ENCODE assay signal across 36 cellular contexts in genomic region chr2:139230881-139231280, GRCh38.
"Had no signal": no experiment of that assay in that cellular context is flagged by ENCODE, and none has a peak within 500 bp of the region (broad histone marks: within the 10 kb centered on the region; RNA-seq: fewer than 3 reads in every experiment).

No MANE protein-coding gene starts in this region.

- H3K9ac ChIP-seq: KMS-11 had no signal

- H3K4me2 ChIP-seq: KMS-11 had no signal

- H3K36me3 ChIP-seq: MG63 had no signal

- H3K4me3 ChIP-seq: MG63 had no signal

- DNase-seq: Karpas-422, Kasumi-1, MG63, MM.1S, MV-4-11, NCI-H1048, NCI-H1092, NCI-H1092 treated with DMSO at 0.1 percent for 48 hours, NCI-H1105, NCI-H1105 treated with DMSO at 0.1 percent for 48 hours, NCI-H1417, NCI-H1417 treated with DMSO at 0.1 percent for 48 hours, NCI-H1436, NCI-H1436 treated with DMSO at 0.1 percent for 48 hours, NCI-H146, NCI-H1694, NCI-H1694 treated with DMSO at 0.1 percent for 48 hours, NCI-H187, NCI-H187 treated with DMSO at 0.1 percent for 48 hours, NCI-H1930, NCI-H2029, NCI-H2029 treated with DMSO at 0.1 percent for 48 hours, NCI-H2081, NCI-H2081 treated with DMSO at 0.1 percent for 48 hours, NCI-H2107, NCI-H2171, NCI-H2171 treated with DMSO at 0.1 percent for 48 hours, NCI-H2227 treated with DMSO at 0.1 percent for 48 hours, NCI-H226, NCI-H345, NCI-H446, NCI-H446 treated with DMSO at 0.1 percent for 48 hours, NCI-H510A, NCI-H510A treated with DMSO at 0.1 percent for 48 hours, NCI-H524 had no signal

- H3K27me3 ChIP-seq: MG63 had no signal

- H3K9me3 ChIP-seq: MG63 had no signal

- H3K27ac ChIP-seq: KMS-11 had no signal
